1 cellular context compared by ENCODE assay signal in the genomic region with DNA sequence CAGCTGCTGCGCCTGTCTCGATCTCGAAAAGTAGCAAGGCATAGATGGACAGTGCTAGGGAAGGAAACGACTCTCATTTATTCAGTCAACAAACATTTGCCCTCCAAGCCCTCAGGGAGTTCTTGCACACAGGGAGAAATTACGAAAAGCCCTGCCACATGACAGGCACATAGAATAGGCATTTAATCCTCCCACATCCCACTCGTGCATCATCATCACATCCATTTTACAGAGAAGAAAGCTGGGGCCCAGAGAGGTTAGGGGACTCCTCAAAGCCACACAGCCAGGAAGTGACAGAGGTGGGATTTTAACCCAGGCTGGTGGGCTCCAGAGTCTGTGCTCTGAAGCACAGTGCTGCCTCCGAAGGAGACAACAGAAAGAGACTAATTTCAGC.
A peak's percentile ranks its signal among the peaks of the same experiment; 100 is the strongest.
TF ChIP-seq lines count a peak whose summit lies in the region.

No MANE protein-coding gene starts in this region.

TF ChIP-seq in HepG2, 621 proteins besides CTCF, POLR2A, EP300 and RAD21:
- TF ChIP-seq, protein P1, sequence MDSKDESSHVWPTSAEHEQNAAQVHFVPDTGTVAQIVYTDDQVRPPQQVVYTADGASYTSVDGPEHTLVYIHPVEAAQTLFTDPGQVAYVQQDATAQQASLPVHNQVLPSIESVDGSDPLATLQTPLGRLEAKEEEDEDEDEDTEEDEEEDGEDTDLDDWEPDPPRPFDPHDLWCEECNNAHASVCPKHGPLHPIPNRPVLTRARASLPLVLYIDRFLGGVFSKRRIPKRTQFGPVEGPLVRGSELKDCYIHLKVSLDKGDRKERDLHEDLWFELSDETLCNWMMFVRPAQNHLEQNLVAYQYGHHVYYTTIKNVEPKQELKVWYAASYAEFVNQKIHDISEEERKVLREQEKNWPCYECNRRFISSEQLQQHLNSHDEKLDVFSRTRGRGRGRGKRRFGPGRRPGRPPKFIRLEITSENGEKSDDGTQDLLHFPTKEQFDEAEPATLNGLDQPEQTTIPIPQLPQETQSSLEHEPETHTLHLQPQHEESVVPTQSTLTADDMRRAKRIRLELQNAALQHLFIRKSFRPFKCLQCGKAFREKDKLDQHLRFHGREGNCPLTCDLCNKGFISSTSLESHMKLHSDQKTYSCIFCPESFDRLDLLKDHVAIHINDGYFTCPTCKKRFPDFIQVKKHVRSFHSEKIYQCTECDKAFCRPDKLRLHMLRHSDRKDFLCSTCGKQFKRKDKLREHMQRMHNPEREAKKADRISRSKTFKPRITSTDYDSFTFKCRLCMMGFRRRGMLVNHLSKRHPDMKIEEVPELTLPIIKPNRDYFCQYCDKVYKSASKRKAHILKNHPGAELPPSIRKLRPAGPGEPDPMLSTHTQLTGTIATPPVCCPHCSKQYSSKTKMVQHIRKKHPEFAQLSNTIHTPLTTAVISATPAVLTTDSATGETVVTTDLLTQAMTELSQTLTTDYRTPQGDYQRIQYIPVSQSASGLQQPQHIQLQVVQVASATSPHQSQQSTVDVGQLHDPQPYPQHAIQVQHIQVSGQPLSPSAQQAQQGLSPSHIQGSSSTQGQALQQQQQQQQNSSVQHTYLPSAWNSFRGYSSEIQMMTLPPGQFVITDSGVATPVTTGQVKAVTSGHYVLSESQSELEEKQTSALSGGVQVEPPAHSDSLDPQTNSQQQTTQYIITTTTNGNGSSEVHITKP (CRISPR knock-in tag; IDR thresholded peaks at IDR 0.05; ENCODE audit: low read depth), result no peak
- TF ChIP-seq ZNF768 (CRISPR knock-in tag; IDR thresholded peaks at IDR 0.05), result peak; percentile 79
- TF ChIP-seq RFXANK (CRISPR knock-in tag; IDR thresholded peaks at IDR 0.05), result no peak
- TF ChIP-seq SNAI1 (CRISPR knock-in tag; IDR thresholded peaks at IDR 0.05; ENCODE audit: borderline replicate concordance), result no peak
- no peak for TF ChIP-seq ZNF251 (CRISPR knock-in tag; IDR thresholded peaks at IDR 0.05)
- TF ChIP-seq ZNF3 (CRISPR knock-in tag; IDR thresholded peaks at IDR 0.05), result 0 out of 2 replicates have a peak, but pooled peaks have one; percentile 62
- TF ChIP-seq HOXA3 (CRISPR knock-in tag; IDR thresholded peaks at IDR 0.05), result no peak
- no peak for TF ChIP-seq ZSCAN30 (CRISPR knock-in tag; IDR thresholded peaks at IDR 0.05)
